Comparison of ENCODE assay signal across 27 cellular contexts in the genomic region with DNA sequence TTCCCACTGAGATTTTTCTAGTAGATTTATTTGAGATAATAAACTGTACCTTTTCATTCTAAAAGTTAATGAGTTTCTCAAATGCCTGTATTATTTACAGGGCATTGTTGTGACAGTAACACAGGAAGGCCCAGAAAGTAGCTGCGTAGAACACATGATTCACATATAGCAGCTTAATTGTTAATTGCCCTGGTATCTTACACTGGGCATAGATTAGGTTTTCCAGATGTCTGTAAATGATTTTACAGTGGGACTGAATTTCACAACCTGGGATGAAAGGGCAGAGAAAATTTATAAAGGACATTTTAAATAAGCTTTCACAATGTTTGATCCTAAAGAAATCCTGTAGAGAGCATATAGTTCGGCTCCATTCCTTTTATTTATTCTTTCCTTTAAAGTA. TPM values are rescaled to one million over a fixed set of nuclear protein-coding genes. Genes with fewer than 3 reads are reported as not detected.
A peak's percentile ranks its signal among the peaks of the same experiment; 100 is the strongest.
DNase-seq lines count a peak whose midpoint lies in the region; ATAC-seq and TF ChIP-seq lines count a peak whose summit lies in the region.
"Had no signal": no experiment of that assay in that cellular context is flagged by ENCODE, and none has a peak within 500 bp of the region (broad histone marks: within the 10 kb centered on the region; RNA-seq: fewer than 3 reads in every experiment).

No MANE protein-coding gene starts in this region.

- H3K27me3 ChIP-seq in dorsolateral prefrontal cortex (no peaks in the 10 kb centered on the region), stomach (no peaks in the 10 kb centered on the region), left ventricle myocardium inferior (ENCODE audit: low read depth) (no peaks in the 10 kb centered on the region)
- H3K27me3 ChIP-seq: BLaER1 treated with 17β-estradiol and CSF1 and Interleukin-3, amounts not matched to agents 10 nM and 100 nM had no signal

- H3K9me3 ChIP-seq in stomach (no peaks in the 10 kb centered on the region), left ventricle myocardium inferior (replicated peaks) (no peaks in the 10 kb centered on the region)
- H3K9me3 ChIP-seq: A549 had no signal

- DNase-seq in dorsolateral prefrontal cortex: no peak
- peak; percentile 47 for DNase-seq in left kidney (ENCODE audit: low read depth, low spot score)
- peak; percentile 38 for DNase-seq in renal cortical epithelial cell (ENCODE audit: low read depth)
- no peak for DNase-seq in stomach
- no peak for DNase-seq in left ventricle myocardium inferior
- DNase-seq: AML-193; CD4-positive, alpha-beta memory T cell; CD4-positive, CD25-positive, alpha-beta regulatory T cell; CD8-positive, alpha-beta memory T cell; COR-L47; DMS 273 treated with DMSO at 0.1 percent for 48 hours; DMS153; DMS53; DMS79; DND-41; EL; GDM1 had no signal

- H3K4me1 ChIP-seq in stomach (no peaks in the 10 kb centered on the region), left ventricle myocardium inferior (no peaks in the 10 kb centered on the region)
- H3K4me1 ChIP-seq: A549; BLaER1 treated with 17β-estradiol and CSF1 and Interleukin-3, amounts not matched to agents 10 nM and 100 nM had no signal

- no peak for TF ChIP-seq EP300 in stomach (IDR thresholded peaks at IDR 0.05)

- WGBS in stomach, 5 donors: 75 to 84% (median 81%) methylated on average over 2 of the region's 2 CpGs

- H3K4me3 ChIP-seq in dorsolateral prefrontal cortex (peak overlapping the region in 6 of 59 donors; percentile 2 to 27 (median 16)), stomach (no peak overlapping the region), left ventricle myocardium inferior (no peak overlapping the region)
- H3K4me3 ChIP-seq: A549; BLaER1 treated with 17β-estradiol and CSF1 and Interleukin-3, amounts not matched to agents 10 nM and 100 nM; GM12878 had no signal

- H3K27ac ChIP-seq in dorsolateral prefrontal cortex (peak overlapping the region in 43 of 59 donors; percentile 2 to 99 (median 48)), temporal lobe (ENCODE audit: low read depth, low read length) (peak overlapping the region; percentile 44), stomach (no peak overlapping the region), left ventricle myocardium inferior (replicated peaks) (no peak overlapping the region)
- H3K27ac ChIP-seq: 22Rv1; A549; BLaER1 treated with 17β-estradiol and CSF1 and Interleukin-3, amounts not matched to agents 10 nM and 100 nM had no signal

- H3K36me3 ChIP-seq in stomach: no peaks in the 10 kb centered on the region
- H3K36me3 ChIP-seq in left ventricle myocardium inferior: no peaks in the 10 kb centered on the region

- intact Hi-C loops in dorsolateral prefrontal cortex (cut with DNase I) (no loop called here), stomach (cut with DNase I; ENCODE audit: low total_unique reads) (no loop called here), left ventricle myocardium inferior (cut with micrococcal nuclease) (no loop called here)

- ATAC-seq in HG03039 (IDR thresholded peaks at IDR 0.05; ENCODE audit: unreplicated experiment): no peak
- ATAC-seq: A549, GM12878 had no signal

- TF ChIP-seq POLR2A in stomach (IDR thresholded peaks at IDR 0.05): no peak

- TF ChIP-seq CTCF in dorsolateral prefrontal cortex (IDR thresholded peaks at IDR 0.05 in 54 of 56, conservative IDR thresholded peaks at IDR 0.05 in 2 of 56; ENCODE audit: low read depth in 1 of 56, partially characterized antibody in 56 of 56) (no peak), stomach (IDR thresholded peaks at IDR 0.05) (no peak), left ventricle myocardium inferior (IDR thresholded peaks at IDR 0.05; ENCODE audit: borderline replicate concordance) (no peak)

RNA-seq across cellular contexts. Expression of a gene that starts 27.6 kb away (rescaled TPM):
- total RNA-seq in dorsolateral prefrontal cortex: 100 to 1,000 TPM in 30 of 120 experiments, 10 to 100 TPM in 90; 13.0 to 301 (median 73.0) TPM
- total RNA-seq in renal cortical epithelial cell: 17.2 and 47.0 TPM in 2 replicates
- total RNA-seq in temporal lobe: 4.9 TPM
- 10 to 100 TPM in 4 of 5 donors, 1 to 10 TPM in 1; 2.3 to 42.6 (median 24.0) TPM for total RNA-seq in stomach
- 1 to 10 TPM; 1.2 to 4.9 (median 1.6) TPM for polyA plus RNA-seq in stomach
- not detected for total RNA-seq in left ventricle myocardium inferior
- total RNA-seq: A172; CD4-positive, CD25-positive, alpha-beta regulatory T cell; G401 had no signal
- polyA plus RNA-seq: BJ; CD14-positive monocyte; CD4-positive, CD25-positive, alpha-beta regulatory T cell had no signal

Comparison
In these comparisons a context has a peak if more than half of its experiments do, and no peak if none do; other contexts are left out.
1. DNase-seq: peak in left kidney (single experiment) and renal cortical epithelial cell (single experiment); none in dorsolateral prefrontal cortex (0 of 10), stomach (single experiment) and left ventricle myocardium inferior (single experiment).
2. H3K27ac ChIP-seq: peak in dorsolateral prefrontal cortex (43 of 59) and temporal lobe (single experiment); none in stomach (0 of 5) and left ventricle myocardium inferior (single experiment).